Comparison of ENCODE assay signal across 25 cellular contexts in the genomic region with DNA sequence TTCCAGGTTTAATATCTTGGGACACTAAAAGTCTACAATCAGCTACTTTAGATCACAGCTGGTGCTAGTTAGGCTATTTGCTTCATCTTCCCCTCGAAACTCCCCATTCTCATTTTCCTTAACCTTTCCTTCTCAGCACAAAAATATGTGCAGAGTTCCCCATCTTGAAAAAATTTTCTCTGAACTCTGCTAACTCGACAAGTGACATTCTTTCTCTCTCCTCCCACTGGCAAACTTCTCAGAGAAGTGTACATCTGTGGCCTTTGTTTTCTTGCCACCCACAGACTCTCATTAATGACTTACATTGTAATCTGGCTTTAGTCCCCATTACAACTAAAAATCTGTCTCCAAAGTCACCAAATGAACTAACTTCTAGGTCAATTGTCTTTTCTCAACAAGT. TPM values are rescaled to one million over a fixed set of nuclear protein-coding genes. Genes with fewer than 3 reads are reported as not detected.
DNase-seq lines count a peak whose midpoint lies in the region; ATAC-seq, FAIRE-seq and TF ChIP-seq lines count a peak whose summit lies in the region.
"Had no signal": no experiment of that assay in that cellular context is flagged by ENCODE, and none has a peak within 500 bp of the region (broad histone marks: within the 10 kb centered on the region; RNA-seq: fewer than 3 reads in every experiment).

No MANE protein-coding gene starts in this region.

- H2BK12ac ChIP-seq in H9 (ENCODE audit: insufficient read length, low read depth, low read length), result no peak overlapping the region

- H3K27ac Mint-ChIP-seq in endodermal cell (no peak overlapping the region), H9 (no peak overlapping the region)
- H3K27ac Mint-ChIP-seq: CD4-positive, alpha-beta memory T cell; GM23338 had no signal

- FAIRE-seq in H54 (lab: Jason Lieb, UNC), result no peak
- FAIRE-seq: A204.1, G401.6, GM12892 had no signal

- no peak overlapping the region for H3K9ac ChIP-seq in adipocyte (ENCODE audit: low read length)
- H3K9ac ChIP-seq in endodermal cell (ENCODE audit: extremely low read depth, low read length, poor library complexity, severe bottlenecking), result no peak overlapping the region
- H3K9ac ChIP-seq in H9 (ENCODE audit: extremely low read depth, insufficient read length, low read length), result no peak overlapping the region

- no peak overlapping the region for H2BK15ac ChIP-seq in H9 (ENCODE audit: low read depth, low read length)

- no peak overlapping the region for H3K4me2 ChIP-seq in H9 (ENCODE audit: insufficient read depth, insufficient read length, low read length)
- H3K4me2 ChIP-seq: GM23338 had no signal

- H3K36me3 Mint-ChIP-seq in endodermal cell (ENCODE audit: low read depth), result peaks cover 2% of the 10 kb centered on the region
- H3K36me3 Mint-ChIP-seq in H9 (ENCODE audit: insufficient read depth in 1 of 3, low read depth in 3 of 3), result peaks cover 13 to 22% (median 13%) of the 10 kb centered on the region in 3 experiments
- H3K36me3 Mint-ChIP-seq: CD4-positive, alpha-beta memory T cell had no signal

- H4K20me1 ChIP-seq in H9 (ENCODE audit: control insufficient read depth, insufficient read depth, insufficient read length), result no peaks in the 10 kb centered on the region

- no peak overlapping the region for H3K14ac ChIP-seq in H9 (ENCODE audit: insufficient read depth, low read length)

- H3K4me1 ChIP-seq in adipocyte (ENCODE audit: control insufficient read depth, insufficient read depth, low read length) (peaks cover 5% of the 10 kb centered on the region), endodermal cell (ENCODE audit: control insufficient read depth, insufficient read depth, low read length) (no peaks in the 10 kb centered on the region), H9 (ENCODE audit: insufficient read depth, low read length) (no peaks in the 10 kb centered on the region)
- H3K4me1 ChIP-seq: BE2C had no signal

- TF ChIP-seq CTCF in AG10803 (conservative IDR thresholded peaks at IDR 0.05; ENCODE audit: low read length) (no peak), endodermal cell (conservative IDR thresholded peaks at IDR 0.05) (no peak), H9 (conservative IDR thresholded peaks at IDR 0.05) (no peak)

- no peaks in the 10 kb centered on the region for H3K23me2 ChIP-seq in H9 (ENCODE audit: insufficient read length, low read depth, low read length, poor library complexity, severe bottlenecking)

- TF ChIP-seq POLR2A in H54 (IDR thresholded peaks at IDR 0.05; ENCODE audit: low read depth, low read length), result no peak

- H3K79me2 ChIP-seq in H9 (ENCODE audit: insufficient read depth, low read length), result no peaks in the 10 kb centered on the region

- no peak overlapping the region for H3T11ph ChIP-seq in H9 (ENCODE audit: low read length)

- H3K18ac ChIP-seq in H9 (ENCODE audit: insufficient read length, low read depth, low read length), result no peak overlapping the region

- 75 to 80% methylated on average over 2 of the region's 2 CpGs for WGBS in endodermal cell (ENCODE audit: insufficient coverage in 1 of 2, insufficient read length in 1 of 2), 2 experiments
- WGBS in H9 (ENCODE audit: extremely low coverage, insufficient read length, low lambda C conversion rate), result no CpG with 5 or more reads among the region's 2 CpGs

- H3K4me3 Mint-ChIP-seq in endodermal cell, result no peak overlapping the region
- H3K4me3 Mint-ChIP-seq in H9, result no peak overlapping the region
- H3K4me3 Mint-ChIP-seq: CD4-positive, alpha-beta memory T cell; GM23338 had no signal

- H3K56ac ChIP-seq in H9 (ENCODE audit: insufficient read length, low read depth, low read length), result no peak overlapping the region

- H3K79me1 ChIP-seq in H9 (ENCODE audit: insufficient read depth, low read depth, low read length, poor library complexity, severe bottlenecking), result no peaks in the 10 kb centered on the region

- intact Hi-C loops in sciatic nerve (cut with DNase I), result no loop called here

- ATAC-seq in sciatic nerve, result peak; percentile 90
- ATAC-seq: GM23338 had no signal

- H4K91ac ChIP-seq in H9 (ENCODE audit: insufficient read length, low read depth, low read length), result no peak overlapping the region

- H2BK20ac ChIP-seq in H9 (ENCODE audit: low read depth, low read length, poor library complexity, severe bottlenecking), result no peak overlapping the region

- H3K27ac ChIP-seq in endodermal cell (ENCODE audit: low read depth, low read length), result no peak overlapping the region
- no peak overlapping the region for H3K27ac ChIP-seq in H9 (ENCODE audit: insufficient read length, low read depth, low read length)
- H3K27ac ChIP-seq: 22Rv1 had no signal

- H3K36me3 ChIP-seq in adipocyte (ENCODE audit: control insufficient read depth, insufficient read depth, low read length, severe bottlenecking) (no peaks in the 10 kb centered on the region), endodermal cell (ENCODE audit: control insufficient read depth, insufficient read depth, low read length) (no peaks in the 10 kb centered on the region)
- H3K36me3 ChIP-seq: BE2C had no signal

- H3K27me3 ChIP-seq in adipocyte (replicated peaks; ENCODE audit: control insufficient read depth, insufficient read depth, low read length), result no peaks in the 10 kb centered on the region
- peaks cover 10% of the 10 kb centered on the region for H3K27me3 ChIP-seq in endodermal cell (ENCODE audit: control insufficient read depth, insufficient read depth, low read length, poor library complexity, severe bottlenecking)
- H3K27me3 ChIP-seq in H9 (ENCODE audit: insufficient read depth, low read length), result no peaks in the 10 kb centered on the region
- H3K27me3 ChIP-seq: BE2C had no signal

- H3K27me3 Mint-ChIP-seq in endodermal cell (ENCODE audit: insufficient read depth) (peaks cover 15% of the 10 kb centered on the region), H9 (ENCODE audit: low read depth) (peaks cover 21% of the 10 kb centered on the region)

- H4K8ac ChIP-seq in H9 (replicated peaks; ENCODE audit: insufficient read length, low read depth, low read length), result no peak overlapping the region

- H2BK120ac ChIP-seq in H9 (ENCODE audit: low read depth, low read length, poor library complexity, severe bottlenecking), result no peak overlapping the region

- no peak overlapping the region for H3K4me3 ChIP-seq in AG10803 (ENCODE audit: low read length)
- H3K4me3 ChIP-seq in adipocyte (ENCODE audit: low read length), result no peak overlapping the region
- H3K4me3 ChIP-seq in endodermal cell (ENCODE audit: low read length), result no peak overlapping the region
- H3K4me3 ChIP-seq: GM23338 had no signal

- H2AFZ ChIP-seq in H9 (ENCODE audit: low read length), result no peak overlapping the region
- H2AFZ ChIP-seq: GM23338 had no signal

- H3K4ac ChIP-seq in H9 (ENCODE audit: low read depth, low read length), result no peak overlapping the region

- no peak overlapping the region for H2AK5ac ChIP-seq in H9 (ENCODE audit: insufficient read length, low read length)

- H3K4me1 Mint-ChIP-seq in endodermal cell, result peaks cover 18% of the 10 kb centered on the region
- peaks cover 8 to 11% of the 10 kb centered on the region in 2 experiments for H3K4me1 Mint-ChIP-seq in H9
- H3K4me1 Mint-ChIP-seq: CD4-positive, alpha-beta memory T cell had no signal

- H3K23ac ChIP-seq in H9 (ENCODE audit: insufficient read length, low read depth, low read length), result no peak overlapping the region

- H3K9me3 Mint-ChIP-seq in endodermal cell (peaks cover 23% of the 10 kb centered on the region), H9 (peaks cover 23 to 27% of the 10 kb centered on the region in 2 experiments)

- peak; percentile 44 for DNase-seq in AG10803 (ENCODE audit: low read depth)
- peak; percentile 7 for DNase-seq in adipocyte (ENCODE audit: low read depth)
- DNase-seq in fibroblast of gingiva (ENCODE audit: low read depth), result peak; percentile 20
- DNase-seq in sciatic nerve (ENCODE audit: low spot score), result no peak
- no peak for DNase-seq in endodermal cell
- no peak for DNase-seq in H9
- no peak for DNase-seq in inferior parietal cortex (ENCODE audit: extremely low spot score)
- DNase-seq in H54 (ENCODE audit: insufficient read length, low spot score), result no peak
- DNase-seq: AML-193; BE2C; C1 segment of cervical spinal cord; Calu3; CD4-positive, alpha-beta memory T cell; COR-L47; DMS53; DMS79 treated with DMSO at 0.1 percent for 48 hours; HCEC 1CT had no signal

- peaks cover 13% of the 10 kb centered on the region for H3K9me3 ChIP-seq in adipocyte (ENCODE audit: control insufficient read depth, low read length)
- peaks cover 25% of the 10 kb centered on the region for H3K9me3 ChIP-seq in endodermal cell (ENCODE audit: control insufficient read depth, low read length)
- H3K9me3 ChIP-seq in H9 (ENCODE audit: control insufficient read depth, low read depth, low read length), result peaks cover 6% of the 10 kb centered on the region
- H3K9me3 ChIP-seq: BE2C had no signal

- no peak overlapping the region for H2BK5ac ChIP-seq in H9 (ENCODE audit: insufficient read length, low read length)

- H4K5ac ChIP-seq in H9 (ENCODE audit: insufficient read length, low read depth, low read length), result no peak overlapping the region

RNA-seq across cellular contexts. Expression of a gene that starts 7.2 kb away (rescaled TPM):
- 7.4 TPM for total RNA-seq in sciatic nerve
- under 1 TPM in 1 of 2 donors, not detected in 1; 0.09 TPM for total RNA-seq in endodermal cell
- not detected for polyA plus RNA-seq in endodermal cell (2013, experiment 1 of 2)
- not detected for polyA plus RNA-seq in endodermal cell (2013, experiment 2 of 2)
- total RNA-seq in H9 (2021), result not detected in 2 replicates
- total RNA-seq: Daoy, H4 had no signal
- polyA plus RNA-seq: AG04450; CD4-positive, alpha-beta memory T cell; GM23338 had no signal

Comparison
In these comparisons a context has a peak if more than half of its experiments do, and no peak if none do; other contexts are left out.
1. DNase-seq: peak in AG10803 (single experiment), adipocyte (single experiment) and fibroblast of gingiva (single experiment); none in sciatic nerve (single experiment), endodermal cell (single experiment), H9 (single experiment), inferior parietal cortex (single experiment) and H54 (single experiment).